Comparison of ENCODE assay signal across 8 cellular contexts in the genomic region with DNA sequence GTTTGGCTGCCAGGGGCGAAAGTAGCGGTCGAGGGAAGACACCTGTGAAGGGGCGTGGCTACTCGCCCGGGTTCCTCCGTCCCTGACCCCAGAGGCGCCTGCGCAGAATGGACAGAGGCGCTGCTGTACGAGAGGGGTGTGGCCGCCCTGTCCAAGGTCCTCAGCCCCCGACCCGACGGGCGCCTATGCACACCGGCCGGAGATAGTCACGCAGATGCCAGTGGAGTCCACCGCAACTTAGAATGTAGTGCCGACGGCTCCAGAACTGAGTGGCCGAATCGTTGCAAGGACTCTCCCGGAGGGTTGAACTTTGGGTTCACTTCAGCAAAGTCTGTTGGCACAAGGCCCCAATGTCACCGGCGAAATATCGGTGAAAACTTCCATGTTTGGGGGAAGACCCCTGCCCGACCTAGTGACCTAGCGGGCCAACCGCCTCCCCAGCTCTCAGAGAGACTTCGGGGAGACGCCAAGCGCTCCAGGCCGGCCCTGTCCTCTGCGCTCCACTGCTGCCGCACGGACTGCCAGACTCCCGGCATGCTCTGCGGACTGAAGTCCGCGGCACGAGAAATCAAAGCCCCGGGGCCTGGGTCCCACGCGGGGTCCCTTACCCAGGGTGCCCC. TPM values are rescaled to one million over a fixed set of nuclear protein-coding genes. Genes with fewer than 3 reads are reported as not detected.
A peak's percentile ranks its signal among the peaks of the same experiment; 100 is the strongest.
DNase-seq lines count a peak whose midpoint lies in the region; ATAC-seq and TF ChIP-seq lines count a peak whose summit lies in the region.

No MANE protein-coding gene starts in this region.

- H3K9ac ChIP-seq in endocrine pancreas (ENCODE audit: control insufficient read depth, insufficient read depth, low read length) = peak overlapping the region; percentile 84

- peaks cover 12% of the 10 kb centered on the region for H3K27me3 Mint-ChIP-seq in activated CD8-positive, alpha-beta memory T cell treated with anti-CD3 and anti-CD28 coated beads, Interleukin-2, amount 10 ng/mL, durations not matched to agents 7 days and 5 days

- H3K4me1 Mint-ChIP-seq in activated CD8-positive, alpha-beta memory T cell treated with anti-CD3 and anti-CD28 coated beads, Interleukin-2, amount 10 ng/mL, durations not matched to agents 7 days and 5 days = peaks cover 40% of the 10 kb centered on the region

- no peak for DNase-seq in AG09309 (ENCODE audit: low read depth)
- DNase-seq in NCI-H526 (lab: John Stamatoyannopoulos, UW) = peak; percentile 77 to 94
- DNase-seq in activated CD8-positive, alpha-beta memory T cell treated with anti-CD3 and anti-CD28 coated beads, Interleukin-2, amount 10 ng/mL, durations not matched to agents 7 days and 5 days = peak; percentile 87
- DNase-seq in midbrain (lab: John Stamatoyannopoulos, UW) = peak; percentile 74
- peak; percentile 40 to 47 for DNase-seq in stimulated activated CD8-positive, alpha-beta memory T cell treated with anti-CD3 and anti-CD28 coated beads, Interleukin-15, amount 100 ng/mL, for 4 hours (ENCODE audit: low read depth in 2 of 2)

- peak overlapping the region; percentile 82 for H3K4me3 Mint-ChIP-seq in activated CD8-positive, alpha-beta memory T cell treated with anti-CD3 and anti-CD28 coated beads, Interleukin-2, amount 10 ng/mL, durations not matched to agents 7 days and 5 days

- peaks cover 1% of the 10 kb centered on the region for H3K36me3 Mint-ChIP-seq in activated CD8-positive, alpha-beta memory T cell treated with anti-CD3 and anti-CD28 coated beads, Interleukin-2, amount 10 ng/mL, durations not matched to agents 7 days and 5 days

- H3K9me3 ChIP-seq in endocrine pancreas (ENCODE audit: control insufficient read depth, low read length) = no peaks in the 10 kb centered on the region

- ATAC-seq in GM19324 (IDR thresholded peaks at IDR 0.05; ENCODE audit: low FRiP score, unreplicated experiment) (peak; percentile 70), HG03457 (IDR thresholded peaks at IDR 0.05; ENCODE audit: unreplicated experiment) (peak; percentile 36)
- peak; percentile 68 for ATAC-seq in activated CD8-positive, alpha-beta memory T cell treated with anti-CD3 and anti-CD28 coated beads, Interleukin-2, amount 10 ng/mL, durations not matched to agents 7 days and 5 days

- H3K27ac Mint-ChIP-seq in activated CD8-positive, alpha-beta memory T cell treated with anti-CD3 and anti-CD28 coated beads, Interleukin-2, amount 10 ng/mL, durations not matched to agents 7 days and 5 days = peak overlapping the region; percentile 98

- TF ChIP-seq CTCF in AG09309 (IDR thresholded peaks at IDR 0.05; ENCODE audit: control insufficient read depth, insufficient read depth, low read depth, low read length, missing control alignments) = no peak

- no peaks in the 10 kb centered on the region for H3K27me3 ChIP-seq in endocrine pancreas (ENCODE audit: control insufficient read depth, insufficient read depth, low read length)

- no peaks in the 10 kb centered on the region for H3K9me3 Mint-ChIP-seq in activated CD8-positive, alpha-beta memory T cell treated with anti-CD3 and anti-CD28 coated beads, Interleukin-2, amount 10 ng/mL, durations not matched to agents 7 days and 5 days (ENCODE audit: low read depth)

- H3K4me1 ChIP-seq in endocrine pancreas (ENCODE audit: control insufficient read depth, insufficient read depth, low read length) = no peaks in the 10 kb centered on the region

- no peaks in the 10 kb centered on the region for H3K36me3 ChIP-seq in endocrine pancreas (ENCODE audit: control insufficient read depth, insufficient read depth, low read length)

- CTCF ChIA-PET in activated CD8-positive, alpha-beta memory T cell treated with anti-CD3 and anti-CD28 coated beads, Interleukin-2, amount 10 ng/mL, durations not matched to agents 7 days and 5 days (lab: Charles Lee) = interaction anchor here (2.4 kb wide), 1 partner anchor 128 kb away, joined by 7 read pairs; no protein-coding TSS in a partner anchor

- H3K4me3 ChIP-seq in AG09309 (ENCODE audit: control insufficient read depth, low read depth, low read length) (peak overlapping the region; percentile 58), endocrine pancreas (ENCODE audit: control insufficient read depth, insufficient read depth, low read length) (peak overlapping the region; percentile 92)

RNA-seq across cellular contexts. Expression of gene RNU6-7, which starts 0.5 kb away (rescaled TPM):
- not detected for total RNA-seq in activated CD8-positive, alpha-beta memory T cell treated with anti-CD3 and anti-CD28 coated beads, Interleukin-2, amount 10 ng/mL, durations not matched to agents 7 days and 5 days

RNA-seq across cellular contexts. Expression of gene RNU6-8, which starts 1.8 kb away (rescaled TPM):
- total RNA-seq in activated CD8-positive, alpha-beta memory T cell treated with anti-CD3 and anti-CD28 coated beads, Interleukin-2, amount 10 ng/mL, durations not matched to agents 7 days and 5 days = not detected
